In genomic region chr9:119938871-119939270, GRCh38 we compare ENCODE assay signal across 16 cellular contexts.
DNase-seq lines count a peak whose midpoint lies in the region; TF ChIP-seq lines count a peak whose summit lies in the region.
"Had no signal": no experiment of that assay in that cellular context is flagged by ENCODE, and none has a peak within 500 bp of the region (broad histone marks: within the 10 kb centered on the region; RNA-seq: fewer than 3 reads in every experiment).

No MANE protein-coding gene starts in this region.

- DNase-seq in EH (ENCODE audit: low read depth), result peak; percentile 14
- peak; percentile 62 for DNase-seq in NCI-H1092 (lab: John Stamatoyannopoulos, UW)
- DNase-seq in fibroblast of the aortic adventitia (ENCODE audit: low read depth), result peak; percentile 11
- DNase-seq in HK-2 (ENCODE audit: unreplicated experiment), result no peak
- no peak for DNase-seq in MV-4-11 (lab: John Stamatoyannopoulos, UW)
- DNase-seq in NCI-H146 treated with DMSO at 0.1 percent for 48 hours (lab: John Stamatoyannopoulos, UW; ENCODE audit: unreplicated experiment), result no peak
- DNase-seq: Caco-2, DMS53, HCEC 1CT, IMR-90, Kasumi-1, NCI-H1417 treated with DMSO at 0.1 percent for 48 hours, NCI-H2227 treated with DMSO at 0.1 percent for 48 hours, NCI-H526 treated with DMSO at 0.1 percent for 48 hours had no signal

- no peak for TF ChIP-seq CTCF in VCaP (conservative IDR thresholded peaks at IDR 0.05)
- no peak for TF ChIP-seq CTCF in fibroblast of the aortic adventitia (IDR thresholded peaks at IDR 0.05; ENCODE audit: insufficient read depth, low read length)

- no peak overlapping the region for H3K4me3 ChIP-seq in fibroblast of the aortic adventitia (ENCODE audit: low read depth, low read length)

- peak overlapping the region; percentile 72 for H3K27ac ChIP-seq in VCaP
- H3K27ac ChIP-seq: RWPE1 had no signal

Comparison
In these comparisons a context has a peak if more than half of its experiments do, and no peak if none do; other contexts are left out.
1. DNase-seq: peak in EH (single experiment), NCI-H1092 (single experiment) and fibroblast of the aortic adventitia (single experiment); none in HK-2 (single experiment), MV-4-11 (single experiment) and NCI-H146 treated with DMSO at 0.1 percent for 48 hours (single experiment).